ENCODE assay signal across 1 cellular context in genomic region chr2:133790706-133791105, GRCh38.
TF ChIP-seq lines count a peak whose summit lies in the region.

No MANE protein-coding gene starts in this region.

TF ChIP-seq in IMR-90, 13 proteins besides CTCF, POLR2A, EP300 and RAD21:
- peak; percentile 18 for TF ChIP-seq RCOR1 (IDR thresholded peaks at IDR 0.05; ENCODE audit: insufficient replicate concordance, low read length)
- no peak for TF ChIP-seq MAZ (IDR thresholded peaks at IDR 0.05; ENCODE audit: borderline replicate concordance, low read depth, low read length)
